In genomic region chr7:92833024-92833765, GRCh38 we compare ENCODE assay signal across 1 cellular context.
TF ChIP-seq lines count a peak whose summit lies in the region.

No MANE protein-coding gene starts in this region.

TF ChIP-seq in SK-N-SH, 30 proteins besides CTCF, POLR2A, EP300 and RAD21 (continued from another document):
- TF ChIP-seq USF2 (IDR thresholded peaks at IDR 0.05; ENCODE audit: borderline replicate concordance, low read depth, low read length) (no peak), NRF1 (IDR thresholded peaks at IDR 0.05; ENCODE audit: low read depth, low read length) (no peak), GABPA (IDR thresholded peaks at IDR 0.05; ENCODE audit: low read depth) (no peak), MXI1 (IDR thresholded peaks at IDR 0.05; ENCODE audit: low read depth, low read length) (peak; percentile 91), GATA2 (CRISPR knock-in tag; IDR thresholded peaks at IDR 0.05) (peak; percentile 60; the same call in 1 of the 2 replicates), PBX3 (IDR thresholded peaks at IDR 0.05) (no peak), SMC3 (IDR thresholded peaks at IDR 0.05; ENCODE audit: low read depth, low read length) (peak; percentile 88), RCOR1 (IDR thresholded peaks at IDR 0.05; ENCODE audit: low read length) (peak; percentile 44; the same call in 1 of the 2 replicates), TAF1 (IDR thresholded peaks at IDR 0.05; ENCODE audit: borderline replicate concordance, low read depth, low read length) (peak; percentile 52; the same call in 1 of the 2 replicates)
